In the genomic region with DNA sequence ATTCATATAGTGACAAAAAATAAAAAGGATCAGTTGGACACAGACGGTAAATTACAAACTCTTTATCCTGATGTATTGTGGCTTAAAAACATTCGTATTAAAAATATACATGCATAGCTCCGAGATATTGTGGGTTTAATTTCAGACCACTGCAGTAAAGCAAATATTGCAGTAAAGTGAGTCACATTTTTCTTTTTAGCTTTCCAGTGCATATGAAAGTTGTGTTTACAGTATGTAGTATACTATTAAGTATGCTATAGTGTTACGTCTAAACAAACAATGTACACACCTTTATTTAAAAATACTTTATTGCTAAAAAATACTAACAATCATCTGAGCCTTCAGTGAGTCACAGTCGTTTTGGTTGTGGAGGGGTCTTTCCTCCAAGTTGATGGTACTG, we compare ENCODE assay signal across 11 cellular contexts.
"Had no signal": no experiment of that assay in that cellular context is flagged by ENCODE, and none has a peak within 500 bp of the region (broad histone marks: within the 10 kb centered on the region; RNA-seq: fewer than 3 reads in every experiment).

No MANE protein-coding gene starts in this region.

- H3K9ac ChIP-seq: GM23248 had no signal

- H3K4me1 ChIP-seq: HAP-1 had no signal

- H3K9me3 ChIP-seq: HAP-1 had no signal

- H3K4me3 ChIP-seq: GM23248, GM23338, HAP-1 had no signal

- H2AFZ ChIP-seq: GM23248, GM23338 had no signal

- ATAC-seq: GM23338, HCT116 had no signal

- H3K4me2 ChIP-seq: GM23338 had no signal

- H3K36me3 ChIP-seq: HAP-1 had no signal

- FAIRE-seq: H1, H54 had no signal

- DNase-seq: GM23248, GOT3, H7, H9, HCEC 1CT, HFFc6 had no signal

- H3K27ac ChIP-seq: GM23248 had no signal
